Comparison of ENCODE assay signal across 1 cellular context in genomic region chr6:136405410-136406029, GRCh38.
A peak's percentile ranks its signal among the peaks of the same experiment; 100 is the strongest.
TF ChIP-seq lines count a peak whose summit lies in the region.

No MANE protein-coding gene starts in this region.

TF ChIP-seq in K562, 482 proteins besides CTCF, POLR2A, EP300 and RAD21 (continued from another document):
- TF ChIP-seq CLOCK (CRISPR knock-in tag; IDR thresholded peaks at IDR 0.05; ENCODE audit: borderline replicate concordance), result no peak
- TF ChIP-seq ASH1L (IDR thresholded peaks at IDR 0.05; ENCODE audit: borderline replicate concordance, low read depth, partially characterized antibody), result no peak
- TF ChIP-seq ZNF584 (CRISPR knock-in tag; IDR thresholded peaks at IDR 0.05; ENCODE audit: low read depth), result peak; percentile 90
- TF ChIP-seq ELK3 (CRISPR knock-in tag; IDR thresholded peaks at IDR 0.05), result no peak
- TF ChIP-seq KLF10 (CRISPR knock-in tag; IDR thresholded peaks at IDR 0.05), result 0 out of 2 replicates have a peak, but pooled peaks have one; percentile 19
- TF ChIP-seq EZH2 (IDR thresholded peaks at IDR 0.05; ENCODE audit: borderline replicate concordance, low read depth, low read length), result no peak
- no peak for TF ChIP-seq NR2C2 (CRISPR knock-in tag; IDR thresholded peaks at IDR 0.05)
- TF ChIP-seq NR2C2 (tag; IDR thresholded peaks at IDR 0.05), result peak; percentile 59; the same call in 1 of the 2 replicates
- peak; percentile 61; the same call in 1 of the 2 replicates for TF ChIP-seq HINFP (tag; conservative IDR thresholded peaks at IDR 0.05; ENCODE audit: low read depth)
- peak in 1 of 2 experiments; percentile 78; a peak in 2 of 4 replicates for TF ChIP-seq ZNF639 (CRISPR knock-in tag; conservative IDR thresholded peaks at IDR 0.05 in 1 of 2, IDR thresholded peaks at IDR 0.05 in 1 of 2)
- no peak for TF ChIP-seq ZNF785 (CRISPR knock-in tag; IDR thresholded peaks at IDR 0.05)
- 0 out of 2 replicates have a peak, but pooled peaks have one; percentile 68 for TF ChIP-seq ZBTB17 (CRISPR knock-in tag; IDR thresholded peaks at IDR 0.05)
- TF ChIP-seq CGGBP1 (CRISPR knock-in tag; IDR thresholded peaks at IDR 0.05), result no peak
- no peak for TF ChIP-seq CHD2 (IDR thresholded peaks at IDR 0.05; ENCODE audit: low read depth, low read length)
- TF ChIP-seq ZNF75A (CRISPR knock-in tag; IDR thresholded peaks at IDR 0.05), result peak; percentile 44; the same call in 1 of the 2 replicates
- TF ChIP-seq SMAD1 (IDR thresholded peaks at IDR 0.05; ENCODE audit: low read depth, low read length, partially characterized antibody), result no peak
- TF ChIP-seq TEAD2 (tag; IDR thresholded peaks at IDR 0.05), result peak; percentile 9; the same call in 1 of the 2 replicates
- no peak for TF ChIP-seq CHD1 (IDR thresholded peaks at IDR 0.05; ENCODE audit: low read length)
- TF ChIP-seq ZBTB7A (IDR thresholded peaks at IDR 0.05; ENCODE audit: borderline replicate concordance, control insufficient read depth, low read depth, low read length), result no peak
- 0 out of 2 replicates have a peak, but pooled peaks have one; percentile 72 for TF ChIP-seq THRB (CRISPR knock-in tag; conservative IDR thresholded peaks at IDR 0.05)
- peak; percentile 47; the same call in 1 of the 2 replicates for TF ChIP-seq PYGO2 (tag; IDR thresholded peaks at IDR 0.05)
- TF ChIP-seq ETV5 (CRISPR knock-in tag; IDR thresholded peaks at IDR 0.05; ENCODE audit: low read depth), result no peak
- peak; percentile 72; the same call in 1 of the 2 replicates for TF ChIP-seq ZNF644 (tag; IDR thresholded peaks at IDR 0.05; ENCODE audit: low read depth)
- TF ChIP-seq ZKSCAN3 (CRISPR knock-in tag; IDR thresholded peaks at IDR 0.05), result no peak
- no peak for TF ChIP-seq NFE2 (IDR thresholded peaks at IDR 0.05; ENCODE audit: low read depth)
- no peak for TF ChIP-seq PBX2 (CRISPR knock-in tag; IDR thresholded peaks at IDR 0.05; ENCODE audit: low read depth)
- TF ChIP-seq PBX2 (tag; conservative IDR thresholded peaks at IDR 0.05; ENCODE audit: low read depth), result peak; percentile 28; the same call in 1 of the 2 replicates
- TF ChIP-seq RCOR1 (IDR thresholded peaks at IDR 0.05; ENCODE audit: borderline replicate concordance in 1 of 2, low read depth in 2 of 2, low read length in 2 of 2), result no peak
- peak; percentile 78; the same call in 1 of the 2 replicates for TF ChIP-seq GTF2A2 (tag; IDR thresholded peaks at IDR 0.05)
- TF ChIP-seq BRF1 (IDR thresholded peaks at IDR 0.05; ENCODE audit: borderline replicate concordance, extremely low read depth, insufficient read length), result no peak
- peak; percentile 61 for TF ChIP-seq CXXC5 (CRISPR knock-in tag; IDR thresholded peaks at IDR 0.05)
- no peak for TF ChIP-seq E2F4 (CRISPR knock-in tag; IDR thresholded peaks at IDR 0.05; ENCODE audit: low read depth)
- no peak for TF ChIP-seq SRSF7 (optimal IDR thresholded peaks at IDR 0.05; ENCODE audit: low read depth, low read length)
- no peak for TF ChIP-seq NFIC (IDR thresholded peaks at IDR 0.05)
- peak; percentile 73 for TF ChIP-seq HIVEP1 (CRISPR knock-in tag; IDR thresholded peaks at IDR 0.05)
- no peak for TF ChIP-seq HDAC2 (IDR thresholded peaks at IDR 0.05)
- peak; percentile 65; the same call in 1 of the 2 replicates for TF ChIP-seq SMAD3 (CRISPR knock-in tag; conservative IDR thresholded peaks at IDR 0.05)
- no peak for TF ChIP-seq ZBTB33 (CRISPR knock-in tag; IDR thresholded peaks at IDR 0.05)
